ENCODE assay signal across 1 cellular context in genomic region chr18:45370190-45371010, GRCh38.
TF ChIP-seq lines count a peak whose summit lies in the region.

No MANE protein-coding gene starts in this region.

TF ChIP-seq in GM23338, 12 proteins besides CTCF, POLR2A, EP300 and RAD21 (continued from another document):
- TF ChIP-seq, protein P1, sequence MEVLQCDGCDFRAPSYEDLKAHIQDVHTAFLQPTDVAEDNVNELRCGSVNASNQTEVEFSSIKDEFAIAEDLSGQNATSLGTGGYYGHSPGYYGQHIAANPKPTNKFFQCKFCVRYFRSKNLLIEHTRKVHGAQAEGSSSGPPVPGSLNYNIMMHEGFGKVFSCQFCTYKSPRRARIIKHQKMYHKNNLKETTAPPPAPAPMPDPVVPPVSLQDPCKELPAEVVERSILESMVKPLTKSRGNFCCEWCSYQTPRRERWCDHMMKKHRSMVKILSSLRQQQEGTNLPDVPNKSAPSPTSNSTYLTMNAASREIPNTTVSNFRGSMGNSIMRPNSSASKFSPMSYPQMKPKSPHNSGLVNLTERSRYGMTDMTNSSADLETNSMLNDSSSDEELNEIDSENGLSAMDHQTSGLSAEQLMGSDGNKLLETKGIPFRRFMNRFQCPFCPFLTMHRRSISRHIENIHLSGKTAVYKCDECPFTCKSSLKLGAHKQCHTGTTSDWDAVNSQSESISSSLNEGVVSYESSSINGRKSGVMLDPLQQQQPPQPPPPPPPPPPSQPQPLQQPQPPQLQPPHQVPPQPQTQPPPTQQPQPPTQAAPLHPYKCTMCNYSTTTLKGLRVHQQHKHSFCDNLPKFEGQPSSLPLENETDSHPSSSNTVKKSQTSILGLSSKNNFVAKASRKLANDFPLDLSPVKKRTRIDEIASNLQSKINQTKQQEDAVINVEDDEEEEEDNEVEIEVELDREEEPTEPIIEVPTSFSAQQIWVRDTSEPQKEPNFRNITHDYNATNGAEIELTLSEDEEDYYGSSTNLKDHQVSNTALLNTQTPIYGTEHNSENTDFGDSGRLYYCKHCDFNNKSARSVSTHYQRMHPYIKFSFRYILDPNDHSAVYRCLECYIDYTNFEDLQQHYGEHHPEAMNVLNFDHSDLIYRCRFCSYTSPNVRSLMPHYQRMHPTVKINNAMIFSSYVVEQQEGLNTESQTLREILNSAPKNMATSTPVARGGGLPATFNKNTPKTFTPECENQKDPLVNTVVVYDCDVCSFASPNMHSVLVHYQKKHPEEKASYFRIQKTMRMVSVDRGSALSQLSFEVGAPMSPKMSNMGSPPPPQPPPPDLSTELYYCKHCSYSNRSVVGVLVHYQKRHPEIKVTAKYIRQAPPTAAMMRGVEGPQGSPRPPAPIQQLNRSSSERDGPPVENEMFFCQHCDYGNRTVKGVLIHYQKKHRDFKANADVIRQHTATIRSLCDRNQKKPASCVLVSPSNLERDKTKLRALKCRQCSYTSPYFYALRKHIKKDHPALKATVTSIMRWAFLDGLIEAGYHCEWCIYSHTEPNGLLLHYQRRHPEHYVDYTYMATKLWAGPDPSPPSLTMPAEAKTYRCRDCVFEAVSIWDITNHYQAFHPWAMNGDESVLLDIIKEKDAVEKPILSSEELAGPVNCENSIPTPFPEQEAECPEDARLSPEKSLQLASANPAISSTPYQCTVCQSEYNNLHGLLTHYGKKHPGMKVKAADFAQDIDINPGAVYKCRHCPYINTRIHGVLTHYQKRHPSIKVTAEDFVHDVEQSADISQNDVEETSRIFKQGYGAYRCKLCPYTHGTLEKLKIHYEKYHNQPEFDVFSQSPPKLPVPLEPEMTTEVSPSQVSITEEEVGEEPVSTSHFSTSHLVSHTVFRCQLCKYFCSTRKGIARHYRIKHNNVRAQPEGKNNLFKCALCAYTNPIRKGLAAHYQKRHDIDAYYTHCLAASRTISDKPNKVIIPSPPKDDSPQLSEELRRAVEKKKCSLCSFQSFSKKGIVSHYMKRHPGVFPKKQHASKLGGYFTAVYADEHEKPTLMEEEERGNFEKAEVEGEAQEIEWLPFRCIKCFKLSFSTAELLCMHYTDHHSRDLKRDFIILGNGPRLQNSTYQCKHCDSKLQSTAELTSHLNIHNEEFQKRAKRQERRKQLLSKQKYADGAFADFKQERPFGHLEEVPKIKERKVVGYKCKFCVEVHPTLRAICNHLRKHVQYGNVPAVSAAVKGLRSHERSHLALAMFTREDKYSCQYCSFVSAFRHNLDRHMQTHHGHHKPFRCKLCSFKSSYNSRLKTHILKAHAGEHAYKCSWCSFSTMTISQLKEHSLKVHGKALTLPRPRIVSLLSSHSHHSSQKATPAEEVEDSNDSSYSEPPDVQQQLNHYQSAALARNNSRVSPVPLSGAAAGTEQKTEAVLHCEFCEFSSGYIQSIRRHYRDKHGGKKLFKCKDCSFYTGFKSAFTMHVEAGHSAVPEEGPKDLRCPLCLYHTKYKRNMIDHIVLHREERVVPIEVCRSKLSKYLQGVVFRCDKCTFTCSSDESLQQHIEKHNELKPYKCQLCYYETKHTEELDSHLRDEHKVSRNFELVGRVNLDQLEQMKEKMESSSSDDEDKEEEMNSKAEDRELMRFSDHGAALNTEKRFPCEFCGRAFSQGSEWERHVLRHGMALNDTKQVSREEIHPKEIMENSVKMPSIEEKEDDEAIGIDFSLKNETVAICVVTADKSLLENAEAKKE (CRISPR knock-in tag; IDR thresholded peaks at IDR 0.05): no peak
- TF ChIP-seq REST (IDR thresholded peaks at IDR 0.05; ENCODE audit: unreplicated experiment): no peak
- TF ChIP-seq EZH2phosphoT487 (IDR thresholded peaks at IDR 0.05; ENCODE audit: unreplicated experiment): no peak
- TF ChIP-seq, protein P2, sequence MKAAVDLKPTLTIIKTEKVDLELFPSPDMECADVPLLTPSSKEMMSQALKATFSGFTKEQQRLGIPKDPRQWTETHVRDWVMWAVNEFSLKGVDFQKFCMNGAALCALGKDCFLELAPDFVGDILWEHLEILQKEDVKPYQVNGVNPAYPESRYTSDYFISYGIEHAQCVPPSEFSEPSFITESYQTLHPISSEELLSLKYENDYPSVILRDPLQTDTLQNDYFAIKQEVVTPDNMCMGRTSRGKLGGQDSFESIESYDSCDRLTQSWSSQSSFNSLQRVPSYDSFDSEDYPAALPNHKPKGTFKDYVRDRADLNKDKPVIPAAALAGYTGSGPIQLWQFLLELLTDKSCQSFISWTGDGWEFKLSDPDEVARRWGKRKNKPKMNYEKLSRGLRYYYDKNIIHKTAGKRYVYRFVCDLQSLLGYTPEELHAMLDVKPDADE (IDR thresholded peaks at IDR 0.05): no peak
- TF ChIP-seq NANOG (IDR thresholded peaks at IDR 0.05; ENCODE audit: borderline replicate concordance): no peak
- no peak for TF ChIP-seq POLR2AphosphoS5 (IDR thresholded peaks at IDR 0.05; ENCODE audit: low read depth)
